In the genomic region with DNA sequence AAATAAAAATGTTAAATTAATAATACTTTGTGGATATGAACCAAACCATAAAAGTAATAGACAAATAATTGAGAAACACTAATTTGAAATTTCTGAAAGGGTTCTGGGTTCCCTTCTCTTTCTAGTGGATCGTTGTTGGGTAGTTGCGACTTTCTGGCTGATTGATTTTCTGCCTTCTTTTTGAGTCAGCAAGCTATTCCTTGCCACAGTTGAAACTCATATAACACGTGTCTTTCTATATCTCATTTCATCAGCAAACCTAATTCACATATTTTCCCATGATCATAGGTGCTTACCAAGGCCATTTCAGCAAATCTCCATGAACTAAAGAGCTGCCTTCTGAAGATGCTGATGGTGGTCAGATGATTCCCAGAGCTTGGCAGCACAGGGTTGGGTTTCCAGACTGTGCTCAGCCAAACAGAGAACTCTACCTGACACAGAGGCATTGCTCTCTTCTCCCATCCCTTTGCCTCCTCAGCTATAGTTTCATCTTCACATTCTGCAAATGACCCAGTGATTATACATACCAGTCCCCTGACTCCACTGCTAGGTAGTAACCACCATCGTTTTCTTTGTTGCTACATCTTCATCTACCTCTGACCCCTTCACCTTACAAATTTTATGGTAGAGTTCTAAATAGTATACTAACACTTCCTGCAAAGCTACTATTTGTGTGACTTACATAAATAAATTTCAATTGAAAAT, we compare ENCODE assay signal across 19 cellular contexts.
DNase-seq lines count a peak whose midpoint lies in the region; ATAC-seq lines count a peak whose summit lies in the region.
"Had no signal": no experiment of that assay in that cellular context is flagged by ENCODE, and none has a peak within 500 bp of the region (broad histone marks: within the 10 kb centered on the region; RNA-seq: fewer than 3 reads in every experiment).

No MANE protein-coding gene starts in this region.

- H3K27me3 Mint-ChIP-seq in activated CD4-positive, alpha-beta T cell treated with anti-CD3 and anti-CD28 coated beads, Interleukin-2, amount 10 ng/mL, durations not matched to agents 24 days and 14 days = no peaks in the 10 kb centered on the region
- H3K27me3 Mint-ChIP-seq: activated naive CD8-positive, alpha-beta T cell treated with anti-CD3 and anti-CD28 coated beads for 36 hours; B cell; stimulated activated naive B cell treated with anti-CD40 and anti-IgM and Interleukin-4, amounts not matched to agents 10 μg/mL and 1 μg/mL and 100 μg/mL, for 72 hours had no signal

- no peak overlapping the region for H3K4me3 Mint-ChIP-seq in activated CD4-positive, alpha-beta T cell treated with anti-CD3 and anti-CD28 coated beads, Interleukin-2, amount 10 ng/mL, durations not matched to agents 24 days and 14 days
- H3K4me3 Mint-ChIP-seq: activated naive CD8-positive, alpha-beta T cell treated with anti-CD3 and anti-CD28 coated beads for 36 hours; B cell; GM23338; stimulated activated naive B cell treated with anti-CD40 and anti-IgM and Interleukin-4, amounts not matched to agents 10 μg/mL and 1 μg/mL and 100 μg/mL, for 72 hours had no signal

- no peak overlapping the region for H3K27ac Mint-ChIP-seq in activated CD4-positive, alpha-beta T cell treated with anti-CD3 and anti-CD28 coated beads, Interleukin-2, amount 10 ng/mL, durations not matched to agents 24 days and 14 days
- H3K27ac Mint-ChIP-seq: activated naive CD8-positive, alpha-beta T cell treated with anti-CD3 and anti-CD28 coated beads for 36 hours; B cell; GM23338; stimulated activated naive B cell treated with anti-CD40 and anti-IgM and Interleukin-4, amounts not matched to agents 10 μg/mL and 1 μg/mL and 100 μg/mL, for 72 hours had no signal

- intact Hi-C loops in activated CD4-positive, alpha-beta T cell treated with anti-CD3 and anti-CD28 coated beads, Interleukin-2, amount 10 ng/mL, durations not matched to agents 24 days and 14 days (cut with micrococcal nuclease) = no loop called here

- DNase-seq in activated CD4-positive, alpha-beta T cell treated with anti-CD3 and anti-CD28 coated beads, Interleukin-2, amount 10 ng/mL, durations not matched to agents 24 days and 14 days = no peak
- no peak for DNase-seq in stimulated activated CD4-positive, alpha-beta T cell treated with anti-CD3 and anti-CD28 coated beads, Interleukin-12 subunit alpha, Interleukin-12 subunit beta, amount 100 ng/mL, for 4 hours
- DNase-seq in RKO (ENCODE audit: low spot score) (no peak), cerebellar nuclear complex (lab: John Stamatoyannopoulos, UW) (no peak)
- DNase-seq: activated CD4-positive, CD25-positive, alpha-beta regulatory T cell treated with anti-CD3 and anti-CD28 coated beads, Interleukin-2, amount 50 U/mL, for 72 hours; activated naive CD8-positive, alpha-beta T cell treated with anti-CD3 and anti-CD28 coated beads for 36 hours; caudate nucleus; foreskin melanocyte; mesenchymal stem cell; NCI-H146; NCI-H524; right lobe of liver; stimulated activated naive B cell treated with anti-CD40 and anti-IgM and Interleukin-4, amounts not matched to agents 10 μg/mL and 1 μg/mL and 100 μg/mL, for 72 hours had no signal

- H3K9me3 Mint-ChIP-seq in activated CD4-positive, alpha-beta T cell treated with anti-CD3 and anti-CD28 coated beads, Interleukin-2, amount 10 ng/mL, durations not matched to agents 24 days and 14 days = no peaks in the 10 kb centered on the region
- H3K9me3 Mint-ChIP-seq: activated naive CD8-positive, alpha-beta T cell treated with anti-CD3 and anti-CD28 coated beads for 36 hours; GM23338 had no signal

- H3K36me3 Mint-ChIP-seq in activated CD4-positive, alpha-beta T cell treated with anti-CD3 and anti-CD28 coated beads, Interleukin-2, amount 10 ng/mL, durations not matched to agents 24 days and 14 days (ENCODE audit: low read depth) = no peaks in the 10 kb centered on the region
- H3K36me3 Mint-ChIP-seq: activated naive CD8-positive, alpha-beta T cell treated with anti-CD3 and anti-CD28 coated beads for 36 hours; stimulated activated naive B cell treated with anti-CD40 and anti-IgM and Interleukin-4, amounts not matched to agents 10 μg/mL and 1 μg/mL and 100 μg/mL, for 72 hours had no signal

- no peaks in the 10 kb centered on the region for H3K4me1 Mint-ChIP-seq in activated CD4-positive, alpha-beta T cell treated with anti-CD3 and anti-CD28 coated beads, Interleukin-2, amount 10 ng/mL, durations not matched to agents 24 days and 14 days
- H3K4me1 Mint-ChIP-seq: activated naive CD8-positive, alpha-beta T cell treated with anti-CD3 and anti-CD28 coated beads for 36 hours; B cell; GM23338; stimulated activated naive B cell treated with anti-CD40 and anti-IgM and Interleukin-4, amounts not matched to agents 10 μg/mL and 1 μg/mL and 100 μg/mL, for 72 hours had no signal

- ATAC-seq in GM18868 (IDR thresholded peaks at IDR 0.05; ENCODE audit: unreplicated experiment) = peak; percentile 81
- peak; percentile 81 for ATAC-seq in GM21515 (IDR thresholded peaks at IDR 0.05; ENCODE audit: unreplicated experiment)
- ATAC-seq in HG02973 (IDR thresholded peaks at IDR 0.05; ENCODE audit: unreplicated experiment) = peak; percentile 47
- ATAC-seq in HG03575 (IDR thresholded peaks at IDR 0.05; ENCODE audit: extremely low read depth, insufficient number of reproducible peaks, low FRiP score, unreplicated experiment) = peak; percentile 65
- ATAC-seq: GM23338; right lobe of liver; stimulated activated naive B cell treated with anti-CD40 and anti-IgM and Interleukin-4, amounts not matched to agents 10 μg/mL and 1 μg/mL and 100 μg/mL, for 72 hours had no signal
